Comparison of ENCODE assay signal across 20 cellular contexts in the genomic region with DNA sequence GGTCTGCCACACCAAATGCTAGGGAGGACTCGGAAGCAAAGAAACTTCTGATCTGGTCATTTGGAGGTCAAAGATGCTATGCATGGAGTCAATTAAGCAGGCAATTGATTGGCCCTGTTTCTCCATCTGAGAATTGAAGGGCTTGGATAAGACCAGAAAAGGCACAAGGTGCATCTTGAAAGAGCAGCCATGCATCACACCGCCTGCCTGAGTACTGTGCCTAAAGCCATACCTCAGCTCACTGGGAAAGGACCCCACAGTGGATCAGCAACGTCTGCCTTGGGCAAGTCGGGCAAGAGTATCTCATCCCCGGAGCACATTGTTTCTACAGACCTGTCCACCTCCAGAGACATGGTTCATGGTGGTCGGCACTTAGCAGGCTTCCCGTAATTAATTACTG.
"Had no signal": no experiment of that assay in that cellular context is flagged by ENCODE, and none has a peak within 500 bp of the region (broad histone marks: within the 10 kb centered on the region; RNA-seq: fewer than 3 reads in every experiment).

No MANE protein-coding gene starts in this region.

- H3K36me3 Mint-ChIP-seq: memory B cell; naive B cell; stimulated activated naive B cell treated with anti-CD40 and anti-IgM and Interleukin-4, amounts not matched to agents 10 μg/mL and 1 μg/mL and 100 μg/mL, for 72 hours had no signal

- H3K9me3 Mint-ChIP-seq: effector memory CD8-positive, alpha-beta T cell; immature natural killer cell; memory B cell; naive B cell; nephron; stimulated activated naive B cell treated with anti-CD40 and anti-IgM and Interleukin-4, amounts not matched to agents 10 μg/mL and 1 μg/mL and 100 μg/mL, for 72 hours had no signal

- H3K27me3 Mint-ChIP-seq: effector memory CD8-positive, alpha-beta T cell; naive B cell; stimulated activated naive B cell treated with anti-CD40 and anti-IgM and Interleukin-4, amounts not matched to agents 10 μg/mL and 1 μg/mL and 100 μg/mL, for 72 hours had no signal

- H3K9me3 ChIP-seq: esophagus muscularis mucosa, gastrocnemius medialis, left ventricle myocardium inferior, lower lobe of right lung, neutrophil, right atrium auricular region, sigmoid colon, stomach, upper lobe of right lung, vagina had no signal

- H3K36me3 ChIP-seq: esophagus muscularis mucosa, gastrocnemius medialis, left ventricle myocardium inferior, lower lobe of right lung, neutrophil, right atrium auricular region, sigmoid colon, stomach, upper lobe of right lung, vagina had no signal

- ATAC-seq: effector memory CD8-positive, alpha-beta T cell; gastrocnemius medialis; lower lobe of right lung; stimulated activated naive B cell treated with anti-CD40 and anti-IgM and Interleukin-4, amounts not matched to agents 10 μg/mL and 1 μg/mL and 100 μg/mL, for 72 hours; upper lobe of right lung had no signal

- H3K4me3 ChIP-seq: esophagus muscularis mucosa, gastrocnemius medialis, left ventricle myocardium inferior, lower lobe of right lung, right atrium auricular region, sigmoid colon, skin epidermis, stomach, upper lobe of right lung, vagina had no signal

- H3K27ac Mint-ChIP-seq: effector memory CD8-positive, alpha-beta T cell; memory B cell; naive B cell; nephron; stimulated activated naive B cell treated with anti-CD40 and anti-IgM and Interleukin-4, amounts not matched to agents 10 μg/mL and 1 μg/mL and 100 μg/mL, for 72 hours had no signal

- H3K4me3 Mint-ChIP-seq: effector memory CD8-positive, alpha-beta T cell; immature natural killer cell; memory B cell; naive B cell; nephron; stimulated activated naive B cell treated with anti-CD40 and anti-IgM and Interleukin-4, amounts not matched to agents 10 μg/mL and 1 μg/mL and 100 μg/mL, for 72 hours had no signal

- H3K27me3 ChIP-seq: esophagus muscularis mucosa, gastrocnemius medialis, neutrophil, right atrium auricular region, sigmoid colon, stomach, upper lobe of right lung, vagina had no signal

- H3K27ac ChIP-seq: epithelial cell of prostate, left ventricle myocardium inferior, lower lobe of right lung, neutrophil, right atrium auricular region, sigmoid colon, skin epidermis, stomach, upper lobe of right lung, vagina had no signal

- DNase-seq: effector memory CD8-positive, alpha-beta T cell; gastrocnemius medialis; immature natural killer cell; left ventricle myocardium inferior; lower lobe of right lung; naive B cell; sigmoid colon; stimulated activated CD4-positive, alpha-beta T cell treated with anti-CD3 and anti-CD28 coated beads, Interleukin-2, amount 100 ng/mL, for 24 hours; stimulated activated CD4-positive, alpha-beta T cell treated with anti-CD3 and anti-CD28 coated beads, Interleukin-4, amount 100 ng/mL, for 4 hours; stimulated activated naive B cell treated with anti-CD40 and anti-IgM and Interleukin-4, amounts not matched to agents 10 μg/mL and 1 μg/mL and 100 μg/mL, for 72 hours; stomach; upper lobe of right lung had no signal
